Comparison of ENCODE assay signal across 8 cellular contexts in genomic region chr9:29211681-29212589, GRCh38. TPM values are rescaled to one million over a fixed set of nuclear protein-coding genes. Genes with fewer than 3 reads are reported as not detected.
DNase-seq lines count a peak whose midpoint lies in the region; ATAC-seq and TF ChIP-seq lines count a peak whose summit lies in the region.

No MANE protein-coding gene starts in this region.

- H3K9ac ChIP-seq in Karpas-422 (ENCODE audit: low read length), result no peak overlapping the region

- no peak overlapping the region for H3K4me2 ChIP-seq in osteoblast (ENCODE audit: insufficient read depth, low read length)
- H3K4me2 ChIP-seq in Karpas-422 (ENCODE audit: low read depth, low read length, poor library complexity, severe bottlenecking), result no peak overlapping the region

- H3K36me3 ChIP-seq in osteoblast (ENCODE audit: insufficient read depth, low read length) (no peaks in the 10 kb centered on the region), Karpas-422 (ENCODE audit: insufficient read depth, low read length) (no peaks in the 10 kb centered on the region)

- no peaks in the 10 kb centered on the region for H3K79me2 ChIP-seq in osteoblast (ENCODE audit: insufficient read depth, low read length)
- no peaks in the 10 kb centered on the region for H3K79me2 ChIP-seq in Karpas-422 (ENCODE audit: low read length)

- H4K20me1 ChIP-seq in osteoblast (ENCODE audit: insufficient read depth, low read length) (no peaks in the 10 kb centered on the region), Karpas-422 (ENCODE audit: insufficient read depth, low read depth, low read length) (no peaks in the 10 kb centered on the region)

- peaks cover 37% of the 10 kb centered on the region for H3K27me3 ChIP-seq in osteoblast (ENCODE audit: insufficient read depth, low read length)
- no peaks in the 10 kb centered on the region for H3K27me3 ChIP-seq in Karpas-422 (ENCODE audit: low read length)

- intact Hi-C loops in Right ventricle myocardium inferior (cut with DNase I), result no loop called here

- H3K4me3 ChIP-seq in osteoblast (ENCODE audit: insufficient read depth, low read length) (peak overlapping the region; percentile 22), Karpas-422 (ENCODE audit: low read length) (no peak overlapping the region)

- ATAC-seq in HG02610 (IDR thresholded peaks at IDR 0.05; ENCODE audit: unreplicated experiment) (peak; percentile 93), Right ventricle myocardium inferior (peak; percentile 70)

- no peaks in the 10 kb centered on the region for H3K9me2 ChIP-seq in Karpas-422 (replicated peaks; ENCODE audit: insufficient read depth, low read length)

- peak; percentile 24 for TF ChIP-seq CTCF in osteoblast (IDR thresholded peaks at IDR 0.05; ENCODE audit: extremely low read depth, low read depth, low read length)

- no peaks in the 10 kb centered on the region for H3K9me3 ChIP-seq in osteoblast (ENCODE audit: low read depth, low read length)
- H3K9me3 ChIP-seq in Karpas-422 (ENCODE audit: low read length), result peaks cover 20% of the 10 kb centered on the region

- H3K4me1 ChIP-seq in osteoblast (ENCODE audit: insufficient read depth, low read length) (no peaks in the 10 kb centered on the region), Karpas-422 (ENCODE audit: low read length) (no peaks in the 10 kb centered on the region)

- DNase-seq in NCI-H82 (lab: John Stamatoyannopoulos, UW) (peak; percentile 73), NCI-H82 treated with DMSO at 0.1 percent for 48 hours (lab: John Stamatoyannopoulos, UW; ENCODE audit: unreplicated experiment) (no peak), NCI-H146 (lab: John Stamatoyannopoulos, UW) (peak; percentile 84), activated T-cell treated with anti-CD3 and anti-CD28 coated beads for 48 hours (ENCODE audit: low read depth) (peak; percentile 47), Right ventricle myocardium inferior (ENCODE audit: missing footprints) (peak; percentile 70), osteoblast (ENCODE audit: insufficient read length, low spot score, missing footprints) (peak; percentile 91), Karpas-422 (no peak)

- H3K27ac ChIP-seq in osteoblast (ENCODE audit: low read depth, low read length), result no peak overlapping the region
- H3K27ac ChIP-seq in Karpas-422 (ENCODE audit: low read length), result no peak overlapping the region

- H2AFZ ChIP-seq in osteoblast (ENCODE audit: low read length), result no peak overlapping the region
- H2AFZ ChIP-seq in Karpas-422 (ENCODE audit: low read length), result no peak overlapping the region

RNA-seq across cellular contexts. Expression of gene LINGO2, which starts 1.5 kb away (rescaled TPM):
- total RNA-seq in Right ventricle myocardium inferior (not detected), osteoblast (not detected in 2 replicates)
- not detected in 2 replicates for total RNA-seq in Karpas-422 (2014; rRNA removed; shearing (Covaris generic); ENCODE audit: low replicate concordance)

Comparison
In these comparisons a context has a peak if more than half of its experiments do, and no peak if none do; other contexts are left out.
1. DNase-seq: peak in NCI-H82 (single experiment), NCI-H146 (single experiment), activated T-cell treated with anti-CD3 and anti-CD28 coated beads for 48 hours (single experiment), Right ventricle myocardium inferior (single experiment) and osteoblast (single experiment); none in NCI-H82 treated with DMSO at 0.1 percent for 48 hours (single experiment) and Karpas-422 (single experiment).